In genomic region chr7:133822816-133823552, GRCh38 we compare ENCODE assay signal across 28 cellular contexts.
"Had no signal": no experiment of that assay in that cellular context is flagged by ENCODE, and none has a peak within 500 bp of the region (broad histone marks: within the 10 kb centered on the region; RNA-seq: fewer than 3 reads in every experiment).

No MANE protein-coding gene starts in this region.

- H3K4me3 ChIP-seq: Peyer's patch, SJSA1 had no signal

- DNase-seq: activated CD4-positive, alpha-beta T cell treated with anti-CD3 and anti-CD28 coated beads for 36 hours; activated CD4-positive, alpha-beta T cell treated with anti-CD3 and anti-CD28 coated beads, Interleukin-2, amount 10 ng/mL, durations not matched to agents 7 days and 5 days; activated CD4-positive, alpha-beta T cell treated with anti-CD3 and anti-CD28 coated beads, Interleukin-2, amount 50 U/mL, for 48 hours; activated CD8-positive, alpha-beta memory T cell treated with anti-CD3 and anti-CD28 coated beads, Interleukin-2, amount 50 U/mL, for 4 hours; activated CD8-positive, alpha-beta T cell treated with anti-CD3 and anti-CD28 coated beads, Interleukin-2, amount 10 ng/mL, durations not matched to agents 7 days and 5 days; activated naive CD4-positive, alpha-beta T cell treated with anti-CD3 and anti-CD28 coated beads, Interleukin-2, amount 10 ng/mL, durations not matched to agents 7 days and 5 days; activated naive CD8-positive, alpha-beta T cell treated with anti-CD3 and anti-CD28 coated beads, Interleukin-2, amount 50 U/mL, for 24 hours; activated T-cell treated with anti-CD3 and anti-CD28 coated beads for 4 hours; activated T-cell treated with anti-CD3 and anti-CD28 coated beads, Interleukin-2, amount 50 U/mL, for 4 hours; aorta; brain microvascular endothelial cell; MM.1S; MV-4-11; NCI-H1092; NCI-H1436 treated with DMSO at 0.1 percent for 48 hours; NCI-H1694 treated with DMSO at 0.1 percent for 48 hours; NCI-H2029; NCI-H345; NCI-H524 treated with DMSO at 0.1 percent for 48 hours; NCI-H748 treated with DMSO at 0.1 percent for 48 hours; NK-92 treated with Interleukin-12 subunit alpha and Interleukin-12 subunit beta, amount 100 ng/mL, for 24 hours; PC-3; Peyer's patch; RPMI8226; SHP77 treated with DMSO at 0.1 percent for 48 hours; SK-N-SH had no signal

- H3K27ac ChIP-seq: brain microvascular endothelial cell, KMS-11, Peyer's patch, SJSA1 had no signal

- H3K27me3 ChIP-seq: brain microvascular endothelial cell, Peyer's patch, SJSA1 had no signal
